ENCODE assay signal across 13 cellular contexts in the genomic region with DNA sequence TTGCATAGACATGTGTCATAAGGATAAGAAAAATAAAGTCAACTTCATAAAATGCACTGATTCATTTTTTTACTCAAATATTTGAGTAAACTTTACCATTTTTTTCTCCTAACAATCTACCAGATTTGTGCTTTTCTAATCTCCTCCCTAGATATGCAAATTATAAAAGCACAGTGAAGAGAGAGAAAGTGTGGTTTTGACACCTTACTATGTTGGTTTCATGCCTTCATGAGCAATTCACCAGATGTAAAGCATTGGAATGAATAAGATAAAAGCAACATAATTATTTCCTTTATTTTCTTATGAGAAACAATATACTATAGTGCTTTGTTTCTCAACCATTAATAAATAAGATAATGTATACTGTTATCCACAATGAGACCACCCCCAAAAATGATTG.
DNase-seq lines count a peak whose midpoint lies in the region; ATAC-seq, FAIRE-seq and TF ChIP-seq lines count a peak whose summit lies in the region.
"Had no signal": no experiment of that assay in that cellular context is flagged by ENCODE, and none has a peak within 500 bp of the region (broad histone marks: within the 10 kb centered on the region; RNA-seq: fewer than 3 reads in every experiment).

No MANE protein-coding gene starts in this region.

- no peaks in the 10 kb centered on the region for H3K9me3 ChIP-seq in adipocyte (ENCODE audit: control insufficient read depth, low read length)
- H3K9me3 ChIP-seq: HAP-1 had no signal

- FAIRE-seq in D721Med (lab: Jason Lieb, UNC), result no peak
- FAIRE-seq: keratinocyte had no signal

- H3K9ac ChIP-seq in adipocyte (ENCODE audit: low read length), result peak overlapping the region; percentile 55

- H3K36me3 ChIP-seq in adipocyte (ENCODE audit: control insufficient read depth, insufficient read depth, low read length, severe bottlenecking), result no peaks in the 10 kb centered on the region
- H3K36me3 ChIP-seq: HAP-1 had no signal

- H3K27me3 ChIP-seq in adipocyte (replicated peaks; ENCODE audit: control insufficient read depth, insufficient read depth, low read length), result no peaks in the 10 kb centered on the region

- no peak for TF ChIP-seq CTCF in D721Med (IDR thresholded peaks at IDR 0.05; ENCODE audit: insufficient read depth, missing control alignments)

- ATAC-seq in GM18520 (IDR thresholded peaks at IDR 0.05; ENCODE audit: unreplicated experiment) (peak; percentile 99), GM21526 (IDR thresholded peaks at IDR 0.05; ENCODE audit: low FRiP score, unreplicated experiment) (peak; percentile 97), HG03103 (IDR thresholded peaks at IDR 0.05; ENCODE audit: low read depth, unreplicated experiment) (peak; percentile 95), HG03025 (IDR thresholded peaks at IDR 0.05; ENCODE audit: low FRiP score, unreplicated experiment) (no peak)

- H3K4me1 ChIP-seq in adipocyte (ENCODE audit: control insufficient read depth, insufficient read depth, low read length), result peaks cover 2% of the 10 kb centered on the region
- H3K4me1 ChIP-seq: HAP-1 had no signal

- no peak for DNase-seq in adipocyte (ENCODE audit: low read depth)
- DNase-seq in HUDEP-2 (lab: John Stamatoyannopoulos, UW; ENCODE audit: unreplicated experiment in 76 of 76), result no peak
- no peak for DNase-seq in RKO (ENCODE audit: low spot score)
- no peak for DNase-seq in D721Med (ENCODE audit: insufficient read length, low spot score)
- DNase-seq: activated CD4-positive, CD25-positive, alpha-beta regulatory T cell treated with anti-CD3 and anti-CD28 coated beads, Interleukin-2, amount 50 U/mL, for 72 hours; activated gamma-delta T cell; Right ventricle myocardium superior had no signal

- H3K4me3 ChIP-seq in adipocyte (ENCODE audit: low read length), result peak overlapping the region; percentile 69
- H3K4me3 ChIP-seq: HAP-1 had no signal
